Comparison of ENCODE assay signal across 11 cellular contexts in genomic region chr21:31162827-31163226, GRCh38.
DNase-seq lines count a peak whose midpoint lies in the region; ATAC-seq and TF ChIP-seq lines count a peak whose summit lies in the region.
"Had no signal": no experiment of that assay in that cellular context is flagged by ENCODE, and none has a peak within 500 bp of the region (broad histone marks: within the 10 kb centered on the region; RNA-seq: fewer than 3 reads in every experiment).

No MANE protein-coding gene starts in this region.

- H3K4me1 ChIP-seq in HEK293 (ENCODE audit: control insufficient read depth, insufficient read depth, low read length), result peaks cover 4% of the 10 kb centered on the region

- no peaks in the 10 kb centered on the region for H3K9me3 Mint-ChIP-seq in CD4-positive, alpha-beta T cell
- H3K9me3 Mint-ChIP-seq in mesothelial cell of epicardium, result no peaks in the 10 kb centered on the region

- no peak overlapping the region for H3K27ac ChIP-seq in CD4-positive, alpha-beta T cell (ENCODE audit: low read depth, low read length)
- H3K27ac ChIP-seq in HEK293 (ENCODE audit: extremely low read depth, low read depth, low read length), result no peak overlapping the region
- H3K27ac ChIP-seq: cardiac muscle cell, epithelial cell of prostate had no signal

- ATAC-seq in CD4-positive, alpha-beta T cell (ENCODE audit: poor library complexity), result no peak
- no peak for ATAC-seq in GM18517 (IDR thresholded peaks at IDR 0.05; ENCODE audit: unreplicated experiment)

- peak overlapping the region; percentile 69 for H3K4me3 Mint-ChIP-seq in CD4-positive, alpha-beta T cell
- H3K4me3 Mint-ChIP-seq in mesothelial cell of epicardium, result no peak overlapping the region

- H3K4me3 ChIP-seq in HEK293 (ENCODE audit: low read depth, low read length), result no peak overlapping the region
- no peak overlapping the region for H3K4me3 ChIP-seq in choroid plexus epithelial cell (ENCODE audit: low read depth, low read length)
- H3K4me3 ChIP-seq: cardiac muscle cell had no signal

- H3K36me3 ChIP-seq in HEK293 (ENCODE audit: control insufficient read depth in 2 of 2, insufficient read depth in 1 of 2, low read length in 2 of 2), result peaks cover 0 to 17% of the 10 kb centered on the region in 2 experiments; a peak in 1 of 3 replicates
- H3K36me3 ChIP-seq: cardiac muscle cell had no signal

- peak overlapping the region; percentile 86 for H3K27ac Mint-ChIP-seq in CD4-positive, alpha-beta T cell
- H3K27ac Mint-ChIP-seq in mesothelial cell of epicardium, result no peak overlapping the region

- DNase-seq in CD4-positive, alpha-beta T cell, result no peak
- DNase-seq in choroid plexus epithelial cell (ENCODE audit: low read depth) (peak; percentile 49), myocyte (ENCODE audit: low read depth) (peak; percentile 30), mesothelial cell of epicardium (ENCODE audit: low spot score in 2 of 2, unreplicated experiment in 2 of 2) (no peak), SKM-1 treated with dmso at 0.1 percent for 144 hours (lab: John Stamatoyannopoulos, UW; ENCODE audit: unreplicated experiment) (no peak), DMS79 treated with DMSO at 0.1 percent for 48 hours (lab: John Stamatoyannopoulos, UW) (no peak)
- DNase-seq: NCI-H2171 treated with DMSO at 0.1 percent for 48 hours had no signal

- H3K27me3 ChIP-seq in CD4-positive, alpha-beta T cell (ENCODE audit: control insufficient read depth, insufficient read depth, low read length), result no peaks in the 10 kb centered on the region
- H3K27me3 ChIP-seq: cardiac muscle cell had no signal

- POLR2A ChIA-PET in CD4-positive, alpha-beta T cell (lab: Charles Lee), result interaction anchor here (1.3 to 10.7 kb wide), 2 partner anchors 19 to 28 kb away, joined by 7 to 100 read pairs; no protein-coding TSS in a partner anchor
- POLR2A ChIA-PET in HEK293 (lab: Yijun Ruan, JAX), result no interaction called here

- intact Hi-C loops in CD4-positive, alpha-beta T cell (cut with DNase I, micrococcal nuclease), result no loop called here

- H3K4me1 Mint-ChIP-seq in CD4-positive, alpha-beta T cell (ENCODE audit: low read depth), result peaks cover 95% of the 10 kb centered on the region
- peaks cover 16% of the 10 kb centered on the region for H3K4me1 Mint-ChIP-seq in mesothelial cell of epicardium

- no peak for TF ChIP-seq CTCF in CD4-positive, alpha-beta T cell (IDR thresholded peaks at IDR 0.05)
- TF ChIP-seq CTCF in HEK293 (tag by site-specific recombination; IDR thresholded peaks at IDR 0.05) (no peak), choroid plexus epithelial cell (conservative IDR thresholded peaks at IDR 0.05; ENCODE audit: low read depth, low read length) (no peak), mesothelial cell of epicardium (IDR thresholded peaks at IDR 0.05; ENCODE audit: unreplicated experiment) (no peak)

- peaks cover 62% of the 10 kb centered on the region for H3K36me3 Mint-ChIP-seq in CD4-positive, alpha-beta T cell (ENCODE audit: low read depth)
- H3K36me3 Mint-ChIP-seq in mesothelial cell of epicardium, result peaks cover 12% of the 10 kb centered on the region

- no peaks in the 10 kb centered on the region for H3K27me3 Mint-ChIP-seq in CD4-positive, alpha-beta T cell
- H3K27me3 Mint-ChIP-seq in mesothelial cell of epicardium (ENCODE audit: low read depth), result no peaks in the 10 kb centered on the region

- CTCF ChIA-PET in CD4-positive, alpha-beta T cell (lab: Charles Lee), result interaction anchor here (0.7 to 3.3 kb wide), 3 partner anchors 11 to 396 kb away, joined by 3 to 11 read pairs (median 3); no protein-coding TSS in a partner anchor
- CTCF ChIA-PET in HEK293 (lab: Yijun Ruan, JAX), result interaction anchor here (1.1 to 1.6 kb wide), 2 partner anchors 18 to 64 kb away, joined by 3 to 9 read pairs; no protein-coding TSS in a partner anchor

- H3K9me3 ChIP-seq in CD4-positive, alpha-beta T cell (ENCODE audit: control insufficient read depth, low read length), result no peaks in the 10 kb centered on the region
- no peaks in the 10 kb centered on the region for H3K9me3 ChIP-seq in HEK293 (ENCODE audit: control insufficient read depth, insufficient read depth, low read depth, low read length)

TF ChIP-seq in HEK293, 187 proteins besides CTCF, POLR2A, EP300 and RAD21:
- TF ChIP-seq ZNF600 (tag by site-specific recombination; IDR thresholded peaks at IDR 0.05), result 0 out of 2 replicates have a peak, but pooled peaks have one; percentile 28
- peak; percentile 31; the same call in 1 of the 2 replicates for TF ChIP-seq ZNF629 (tag by site-specific recombination; IDR thresholded peaks at IDR 0.05)
- TF ChIP-seq ZNF202 (tag by site-specific recombination; IDR thresholded peaks at IDR 0.05; ENCODE audit: borderline replicate concordance), result no peak
- TF ChIP-seq ZNF777 (tag by site-specific recombination; IDR thresholded peaks at IDR 0.05; ENCODE audit: borderline replicate concordance), result no peak
- TF ChIP-seq, protein P1, sequence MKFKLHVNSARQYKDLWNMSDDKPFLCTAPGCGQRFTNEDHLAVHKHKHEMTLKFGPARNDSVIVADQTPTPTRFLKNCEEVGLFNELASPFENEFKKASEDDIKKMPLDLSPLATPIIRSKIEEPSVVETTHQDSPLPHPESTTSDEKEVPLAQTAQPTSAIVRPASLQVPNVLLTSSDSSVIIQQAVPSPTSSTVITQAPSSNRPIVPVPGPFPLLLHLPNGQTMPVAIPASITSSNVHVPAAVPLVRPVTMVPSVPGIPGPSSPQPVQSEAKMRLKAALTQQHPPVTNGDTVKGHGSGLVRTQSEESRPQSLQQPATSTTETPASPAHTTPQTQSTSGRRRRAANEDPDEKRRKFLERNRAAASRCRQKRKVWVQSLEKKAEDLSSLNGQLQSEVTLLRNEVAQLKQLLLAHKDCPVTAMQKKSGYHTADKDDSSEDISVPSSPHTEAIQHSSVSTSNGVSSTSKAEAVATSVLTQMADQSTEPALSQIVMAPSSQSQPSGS (tag by site-specific recombination; IDR thresholded peaks at IDR 0.05; ENCODE audit: low read depth), result peak; percentile 89
TF ChIP-seq in HEK293: peak in this region for 3.

Comparison
In these comparisons a context has a peak if more than half of its experiments do, and no peak if none do; other contexts are left out.
1. DNase-seq: peak in choroid plexus epithelial cell (single experiment) and myocyte (single experiment); none in CD4-positive, alpha-beta T cell (0 of 10), mesothelial cell of epicardium (0 of 2), SKM-1 treated with dmso at 0.1 percent for 144 hours (single experiment) and DMS79 treated with DMSO at 0.1 percent for 48 hours (single experiment).